Comparison of ENCODE assay signal across 1 cellular context in genomic region chr3:69235227-69235626, GRCh38.
TF ChIP-seq lines count a peak whose summit lies in the region.

No MANE protein-coding gene starts in this region.

TF ChIP-seq in HepG2, 621 proteins besides CTCF, POLR2A, EP300 and RAD21:
- peak; percentile 25; the same call in 1 of the 2 replicates for TF ChIP-seq FOSL2 (CRISPR knock-in tag; IDR thresholded peaks at IDR 0.05)
